ENCODE assay signal across 14 cellular contexts in the genomic region with DNA sequence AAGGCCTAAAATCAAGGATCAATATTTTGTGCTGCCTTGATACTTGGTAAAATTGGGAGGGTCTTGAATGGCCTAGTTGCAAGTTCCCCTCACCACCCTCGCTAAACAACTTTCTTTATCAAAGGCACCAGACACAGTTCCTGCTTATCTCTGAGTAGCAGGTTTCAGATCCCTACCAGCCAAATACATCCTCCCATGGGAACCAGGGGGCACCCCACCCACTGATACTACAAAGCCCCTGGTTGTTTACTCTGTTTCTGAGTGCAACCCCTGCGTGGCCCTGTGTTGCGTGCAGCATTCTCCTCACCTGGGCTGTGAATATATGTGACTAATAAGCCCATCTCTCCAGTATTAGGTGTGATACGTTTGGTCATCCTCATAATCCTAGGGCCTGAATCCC.
DNase-seq lines count a peak whose midpoint lies in the region; ATAC-seq and TF ChIP-seq lines count a peak whose summit lies in the region.
"Had no signal": no experiment of that assay in that cellular context is flagged by ENCODE, and none has a peak within 500 bp of the region (broad histone marks: within the 10 kb centered on the region; RNA-seq: fewer than 3 reads in every experiment).

No MANE protein-coding gene starts in this region.

- no peaks in the 10 kb centered on the region for H3K27me3 Mint-ChIP-seq in endothelial cell (ENCODE audit: unreplicated experiment)
- H3K27me3 Mint-ChIP-seq: CD4-positive, CD25-positive, alpha-beta regulatory T cell had no signal

- TF ChIP-seq CTCF in endothelial cell (IDR thresholded peaks at IDR 0.05; ENCODE audit: unreplicated experiment) = no peak

- no peaks in the 10 kb centered on the region for H3K36me3 Mint-ChIP-seq in endothelial cell (ENCODE audit: low read depth, unreplicated experiment)
- H3K36me3 Mint-ChIP-seq: CD4-positive, CD25-positive, alpha-beta regulatory T cell had no signal

- peak; percentile 12 for DNase-seq in NCI-H345 (lab: John Stamatoyannopoulos, UW)
- no peak for DNase-seq in NCI-H345 treated with DMSO at 0.1 percent for 48 hours (lab: John Stamatoyannopoulos, UW; ENCODE audit: unreplicated experiment)
- peak; percentile 5 for DNase-seq in OCI-M2 (lab: John Stamatoyannopoulos, UW; ENCODE audit: unreplicated experiment)
- peak; percentile 13 for DNase-seq in endothelial cell (ENCODE audit: low spot score)
- no peak for DNase-seq in NCI-H446 treated with DMSO at 0.1 percent for 48 hours (lab: John Stamatoyannopoulos, UW)
- DNase-seq in mucosa of gallbladder (ENCODE audit: low spot score) = no peak
- DNase-seq: Calu3; CD4-positive, CD25-positive, alpha-beta regulatory T cell; DMS 273 treated with DMSO at 0.1 percent for 48 hours; H9 had no signal

- H3K27ac Mint-ChIP-seq in endothelial cell (ENCODE audit: unreplicated experiment) = peak overlapping the region; percentile 83
- H3K27ac Mint-ChIP-seq: CD4-positive, CD25-positive, alpha-beta regulatory T cell; GM23338 had no signal

- H3K4me3 Mint-ChIP-seq in endothelial cell (ENCODE audit: unreplicated experiment) = no peak overlapping the region
- H3K4me3 Mint-ChIP-seq: CD4-positive, CD25-positive, alpha-beta regulatory T cell; GM23338; H9 had no signal

- H3K4me1 Mint-ChIP-seq in endothelial cell (ENCODE audit: unreplicated experiment) = peaks cover 25% of the 10 kb centered on the region
- H3K4me1 Mint-ChIP-seq: CD4-positive, CD25-positive, alpha-beta regulatory T cell had no signal

- ATAC-seq in HG03520 (IDR thresholded peaks at IDR 0.05; ENCODE audit: unreplicated experiment) = no peak
- ATAC-seq: GM12878, GM23338, HepG2 had no signal

- no peaks in the 10 kb centered on the region for H3K9me3 Mint-ChIP-seq in endothelial cell (ENCODE audit: unreplicated experiment)

Comparison
In these comparisons a context has a peak if more than half of its experiments do, and no peak if none do; other contexts are left out.
1. DNase-seq: peak in NCI-H345 (single experiment), OCI-M2 (single experiment) and endothelial cell (single experiment); none in NCI-H345 treated with DMSO at 0.1 percent for 48 hours (single experiment), NCI-H446 treated with DMSO at 0.1 percent for 48 hours (single experiment) and mucosa of gallbladder (single experiment).